In genomic region chr9:94507531-94508258, GRCh38 we compare ENCODE assay signal across 1 cellular context.
TF ChIP-seq lines count a peak whose summit lies in the region.

No MANE protein-coding gene starts in this region.

TF ChIP-seq in HepG2, 621 proteins besides CTCF, POLR2A, EP300 and RAD21 (continued from another document and continues in another):
- TF ChIP-seq ZHX2 (IDR thresholded peaks at IDR 0.05; ENCODE audit: low read depth) (no peak), ZHX2 (CRISPR knock-in tag; IDR thresholded peaks at IDR 0.05; ENCODE audit: borderline replicate concordance) (no peak), ZNF713 (CRISPR knock-in tag; IDR thresholded peaks at IDR 0.05) (no peak), ZNF839 (CRISPR knock-in tag; IDR thresholded peaks at IDR 0.05; ENCODE audit: borderline replicate concordance) (no peak), KLF9 (CRISPR knock-in tag; IDR thresholded peaks at IDR 0.05; ENCODE audit: low read depth) (no peak), PAXIP1 (CRISPR knock-in tag; conservative IDR thresholded peaks at IDR 0.05) (peak; percentile 79), ZFY (CRISPR knock-in tag; IDR thresholded peaks at IDR 0.05) (no peak), KMT2B (CRISPR knock-in tag; IDR thresholded peaks at IDR 0.05) (no peak), TEAD2 (CRISPR knock-in tag; IDR thresholded peaks at IDR 0.05) (no peak), ATF3 (CRISPR knock-in tag; IDR thresholded peaks at IDR 0.05) (no peak), ZNF615 (CRISPR knock-in tag; IDR thresholded peaks at IDR 0.05; ENCODE audit: borderline replicate concordance) (no peak), ZSCAN29 (CRISPR knock-in tag; conservative IDR thresholded peaks at IDR 0.05) (peak; percentile 95), MTF1 (CRISPR knock-in tag; IDR thresholded peaks at IDR 0.05) (no peak), ZNF7 (CRISPR knock-in tag; IDR thresholded peaks at IDR 0.05) (peak; percentile 41; the same call in 1 of the 2 replicates), KAT8 (CRISPR knock-in tag; IDR thresholded peaks at IDR 0.05) (no peak; the same call in 1 of the 2 replicates), ELF4 (CRISPR knock-in tag; IDR thresholded peaks at IDR 0.05; ENCODE audit: borderline replicate concordance) (no peak), ZSCAN30 (CRISPR knock-in tag; IDR thresholded peaks at IDR 0.05) (no peak), HBP1 (CRISPR knock-in tag; IDR thresholded peaks at IDR 0.05; ENCODE audit: low read depth) (no peak), SALL1 (CRISPR knock-in tag; IDR thresholded peaks at IDR 0.05) (peak; percentile 48; the same call in 1 of the 2 replicates), ARNT2 (CRISPR knock-in tag; IDR thresholded peaks at IDR 0.05; ENCODE audit: low read depth) (no peak), ZNF296 (CRISPR knock-in tag; conservative IDR thresholded peaks at IDR 0.05) (no peak), ZNF383 (CRISPR knock-in tag; IDR thresholded peaks at IDR 0.05; ENCODE audit: borderline replicate concordance) (no peak), SP1 (IDR thresholded peaks at IDR 0.05) (no peak), SP1 (CRISPR knock-in tag; IDR thresholded peaks at IDR 0.05) (no peak), SKIL (CRISPR knock-in tag; IDR thresholded peaks at IDR 0.05; ENCODE audit: borderline replicate concordance) (no peak), CCAR2 (optimal IDR thresholded peaks at IDR 0.05; ENCODE audit: low read depth, low read length) (no peak), ZBTB20 (CRISPR knock-in tag; IDR thresholded peaks at IDR 0.05; ENCODE audit: borderline replicate concordance, low read depth) (peak; percentile 75; the same call in 1 of the 2 replicates), ZSCAN25 (CRISPR knock-in tag; IDR thresholded peaks at IDR 0.05) (0 out of 2 replicates have a peak, but pooled peaks have one; percentile 30), MBD4 (IDR thresholded peaks at IDR 0.05; ENCODE audit: borderline replicate concordance, low read length) (no peak), ARNT (IDR thresholded peaks at IDR 0.05) (no peak), ASH2L (IDR thresholded peaks at IDR 0.05; ENCODE audit: insufficient read length, low read depth, low read length) (peak; percentile 27), NCOA2 (CRISPR knock-in tag; IDR thresholded peaks at IDR 0.05) (peak; percentile 76), POLR2G (IDR thresholded peaks at IDR 0.05; ENCODE audit: low read depth, low read length) (no peak), ZNF770 (CRISPR knock-in tag; IDR thresholded peaks at IDR 0.05) (no peak), ZNF292 (CRISPR knock-in tag; IDR thresholded peaks at IDR 0.05; ENCODE audit: borderline replicate concordance, low read depth) (no peak), ZNF460 (CRISPR knock-in tag; IDR thresholded peaks at IDR 0.05; ENCODE audit: borderline replicate concordance) (no peak), SMARCC2 (IDR thresholded peaks at IDR 0.05) (no peak), HMG20B (CRISPR knock-in tag; conservative IDR thresholded peaks at IDR 0.05) (peak; percentile 52; the same call in 1 of the 2 replicates), ZFP36L1 (CRISPR knock-in tag; IDR thresholded peaks at IDR 0.05) (no peak), CEBPG (CRISPR knock-in tag; IDR thresholded peaks at IDR 0.05) (peak; percentile 76), RXRB (CRISPR knock-in tag; IDR thresholded peaks at IDR 0.05; ENCODE audit: borderline replicate concordance) (peak; percentile 80), LCORL (IDR thresholded peaks at IDR 0.05) (peak; percentile 42; the same call in 1 of the 2 replicates), LCORL (CRISPR knock-in tag; IDR thresholded peaks at IDR 0.05) (no peak), ZNF431 (CRISPR knock-in tag; IDR thresholded peaks at IDR 0.05; ENCODE audit: borderline replicate concordance, low read depth) (no peak), ZNF136 (CRISPR knock-in tag; IDR thresholded peaks at IDR 0.05; ENCODE audit: low read depth) (no peak), ATF2 (CRISPR knock-in tag; IDR thresholded peaks at IDR 0.05) (0 out of 2 replicates have a peak, but pooled peaks have one; percentile 34), BCL6 (CRISPR knock-in tag; IDR thresholded peaks at IDR 0.05) (peak; percentile 81), ZNF639 (CRISPR knock-in tag; conservative IDR thresholded peaks at IDR 0.05) (no peak), SKI (IDR thresholded peaks at IDR 0.05; ENCODE audit: partially characterized antibody) (no peak), HOXA5 (CRISPR knock-in tag; IDR thresholded peaks at IDR 0.05) (no peak), CCDC6 (CRISPR knock-in tag; IDR thresholded peaks at IDR 0.05) (no peak), CEBPB (IDR thresholded peaks at IDR 0.05; ENCODE audit: borderline replicate concordance, low read depth, low read length) (peak; percentile 85; the same call in 1 of the 2 replicates), ERF (CRISPR knock-in tag; IDR thresholded peaks at IDR 0.05) (no peak; the same call in 1 of the 2 replicates), ESRRA (CRISPR knock-in tag; IDR thresholded peaks at IDR 0.05; ENCODE audit: low read depth) (no peak), SRF (IDR thresholded peaks at IDR 0.05; ENCODE audit: low read depth, low read length) (no peak), JDP2 (CRISPR knock-in tag; IDR thresholded peaks at IDR 0.05; ENCODE audit: borderline replicate concordance) (no peak)
